ENCODE assay signal across 9 cellular contexts in genomic region chr12:120235369-120236123, GRCh38. TPM values are rescaled to one million over a fixed set of nuclear protein-coding genes. Genes with fewer than 3 reads are reported as not detected.
A peak's percentile ranks its signal among the peaks of the same experiment; 100 is the strongest.
DNase-seq lines count a peak whose midpoint lies in the region; ATAC-seq, FAIRE-seq and TF ChIP-seq lines count a peak whose summit lies in the region.
"Had no signal": no experiment of that assay in that cellular context is flagged by ENCODE, and none has a peak within 500 bp of the region (broad histone marks: within the 10 kb centered on the region; RNA-seq: fewer than 3 reads in every experiment).

No MANE protein-coding gene starts in this region.

- no peaks in the 10 kb centered on the region for H3K27me3 ChIP-seq in NT2/D1 (ENCODE audit: insufficient read depth, insufficient read length)
- H3K27me3 ChIP-seq in H1 (replicated peaks in 1 of 4; ENCODE audit: control insufficient read depth in 3 of 4, extremely low read depth in 1 of 4, insufficient read depth in 3 of 4, low read length in 3 of 4), result no peaks in the 10 kb centered on the region

- H3K27ac Mint-ChIP-seq in CD14-positive monocyte (peak overlapping the region; percentile 91 to 99 (median 97)), nephron (peak overlapping the region; percentile 92 to 95 (median 95))
- H3K27ac Mint-ChIP-seq: activated B cell treated with CpG ODN at 0.5 μM for 24 hours had no signal

- H3K14ac ChIP-seq in H1 (ENCODE audit: insufficient read length), result no peak overlapping the region

- WGBS in H1 (ENCODE audit: extremely low coverage in 1 of 2, insufficient coverage in 1 of 2, insufficient read length in 1 of 2, insufficient replicate concordance in 2 of 2, low coverage in 1 of 2, low lambda C conversion rate in 2 of 2, missing lambda C conversion rate in 1 of 2), 2 experiments, result 88% methylated on average over 15 of the region's 15 CpGs; no CpG with 5 or more reads in 1 of the 2 experiments

- H3K9me3 Mint-ChIP-seq in CD14-positive monocyte (no peaks in the 10 kb centered on the region), nephron (no peaks in the 10 kb centered on the region)
- H3K9me3 Mint-ChIP-seq: activated B cell treated with CpG ODN at 0.5 μM for 24 hours had no signal

- H4K8ac ChIP-seq in H1 (ENCODE audit: extremely low read depth, insufficient read depth, low read length), result no peak overlapping the region

- H2BK20ac ChIP-seq in H1 (ENCODE audit: low read length), result no peak overlapping the region; the same call in 1 of the 2 replicates

- peaks cover 17% of the 10 kb centered on the region for H3K79me1 ChIP-seq in H1 (ENCODE audit: low read depth, low read length)

- no peak for TF ChIP-seq POLR2A in H1 (IDR thresholded peaks at IDR 0.05; ENCODE audit: control extremely low read depth in 1 of 2, low read depth in 2 of 2, low read length in 2 of 2)

- H2BK5ac ChIP-seq in H1 (ENCODE audit: low read depth, low read length), result peak overlapping the region; percentile 71; the same call in 1 of the 2 replicates

- peak overlapping the region; percentile 62 for H3K9ac ChIP-seq in NT2/D1 (ENCODE audit: insufficient read length, low read depth)
- peak overlapping the region in 1 of 4 experiments; percentile 31; a peak in 2 of 7 replicates for H3K9ac ChIP-seq in H1 (replicated peaks in 1 of 4; ENCODE audit: extremely low read depth in 1 of 4, low read depth in 3 of 4, low read length in 3 of 4)

- DNase-seq in CD14-positive monocyte (ENCODE audit: low spot score), result no peak
- DNase-seq in NT2/D1 (ENCODE audit: low read depth, low spot score), result no peak
- no peak for DNase-seq in H1 (ENCODE audit: low read depth in 1 of 2, low spot score in 2 of 2)
- DNase-seq in GM19239 (ENCODE audit: insufficient read length, low spot score), result no peak
- DNase-seq in stimulated activated naive CD4-positive, alpha-beta T cell treated with Interleukin-2 at 50 U/mL for 16 hours (lab: John Stamatoyannopoulos, UW), result no peak
- DNase-seq in SW 1271 (lab: John Stamatoyannopoulos, UW), result no peak
- DNase-seq: activated B cell treated with CpG ODN at 0.5 μM for 24 hours had no signal

- H3K27ac ChIP-seq in H1 (ENCODE audit: low read depth, low read length), result no peak overlapping the region; the same call in 1 of the 2 replicates

- no peak overlapping the region for H3K4me2 ChIP-seq in H1 (ENCODE audit: insufficient read depth in 1 of 2, low read depth in 2 of 2, low read length in 2 of 2)

- H3K4me3 ChIP-seq in NT2/D1 (ENCODE audit: insufficient read length, low read depth) (no peak overlapping the region), H1 (ENCODE audit: extremely low read depth in 1 of 4, insufficient read depth in 2 of 4, low read depth in 3 of 4, low read length in 4 of 4) (no peak overlapping the region)

- H3K56ac ChIP-seq in H1 (replicated peaks; ENCODE audit: insufficient read length, low read depth, low read length), result no peak overlapping the region

- H2AK5ac ChIP-seq in H1 (ENCODE audit: low read depth, low read length), result no peak overlapping the region

- TF ChIP-seq RAD21 in H1 (IDR thresholded peaks at IDR 0.05 in 1 of 2, conservative IDR thresholded peaks at IDR 0.05 in 1 of 2; ENCODE audit: low read depth in 2 of 2, low read length in 2 of 2), result peak; percentile 13 to 34; a peak in 3 of 4 replicates

- no peak for TF ChIP-seq EP300 in H1 (IDR thresholded peaks at IDR 0.05; ENCODE audit: borderline replicate concordance in 1 of 2, low read depth in 2 of 2, low read length in 2 of 2)

- no peak overlapping the region for H2BK120ac ChIP-seq in H1 (replicated peaks; ENCODE audit: low read depth, low read length)

- H3K4me1 ChIP-seq in NT2/D1 (ENCODE audit: insufficient read depth, insufficient read length) (peaks cover 52% of the 10 kb centered on the region), H1 (replicated peaks in 1 of 4; ENCODE audit: control insufficient read depth in 3 of 4, insufficient read depth in 4 of 4, low read length in 3 of 4) (peaks cover 30 to 51% (median 32%) of the 10 kb centered on the region in 4 experiments)

- no peak overlapping the region for H4K91ac ChIP-seq in H1 (replicated peaks; ENCODE audit: insufficient read length, low read length)

- POLR2A ChIA-PET in H1 (lab: Charles Lee; ENCODE audit: partially characterized antibody), result interaction anchor here (67.0 to 88.3 kb wide), 2 partner anchors 7 to 32 kb away, joined by 4270 read pairs; partner anchors contain the start of genes GCN1, PXN, RNU4-1 and RNU4-2

- H4K20me1 ChIP-seq in H1 (replicated peaks in 1 of 2; ENCODE audit: control insufficient read depth in 1 of 2, insufficient read depth in 2 of 2, low read length in 2 of 2), result peaks cover 2 to 16% of the 10 kb centered on the region in 2 experiments

- no peak overlapping the region for H3K4ac ChIP-seq in H1 (replicated peaks; ENCODE audit: insufficient read length, low read depth, low read length)

- H4K5ac ChIP-seq in H1 (ENCODE audit: insufficient read length, low read depth, low read length), result no peak overlapping the region

- H3K79me2 ChIP-seq in H1 (ENCODE audit: control insufficient read depth in 1 of 2, insufficient read depth in 2 of 2, low read length in 2 of 2), result peaks cover 6 to 72% of the 10 kb centered on the region in 2 experiments; a peak in 3 of 4 replicates

- H3K36me3 Mint-ChIP-seq in CD14-positive monocyte, result peaks cover 13 to 36% of the 10 kb centered on the region in 2 donors
- H3K36me3 Mint-ChIP-seq in nephron (ENCODE audit: low read depth), result no peaks in the 10 kb centered on the region

- H3K27me3 Mint-ChIP-seq in CD14-positive monocyte (ENCODE audit: low read depth in 3 of 3), result no peaks in the 10 kb centered on the region
- H3K27me3 Mint-ChIP-seq in nephron (ENCODE audit: low read depth), result no peaks in the 10 kb centered on the region

- H2AFZ ChIP-seq in H1 (ENCODE audit: low read length), result no peak overlapping the region

- intact Hi-C loops in CD14-positive monocyte (cut with micrococcal nuclease), result no loop called here

- H3K36me3 ChIP-seq in NT2/D1 (ENCODE audit: insufficient read depth, insufficient read length, low read length), result peaks cover 22% of the 10 kb centered on the region
- no peaks in the 10 kb centered on the region for H3K36me3 ChIP-seq in H1 (ENCODE audit: control insufficient read depth in 2 of 4, insufficient read depth in 4 of 4, low read length in 3 of 4)

- H3K4me3 Mint-ChIP-seq in CD14-positive monocyte (peak overlapping the region; percentile 37 to 48), nephron (peak overlapping the region; percentile 28 to 60 (median 36))
- H3K4me3 Mint-ChIP-seq: activated B cell treated with CpG ODN at 0.5 μM for 24 hours had no signal

- H3K9me3 ChIP-seq in NT2/D1 (ENCODE audit: insufficient read depth, low read length) (no peaks in the 10 kb centered on the region), H1 (ENCODE audit: insufficient read depth in 2 of 2, low read depth in 1 of 2, low read length in 1 of 2) (no peaks in the 10 kb centered on the region)

- H3K23ac ChIP-seq in H1 (ENCODE audit: insufficient read length), result no peak overlapping the region

- peak overlapping the region; percentile 73 for H2BK15ac ChIP-seq in H1 (ENCODE audit: low read length)

- H2BK12ac ChIP-seq in H1 (ENCODE audit: low read depth, low read length), result peak overlapping the region; percentile 75; the same call in 1 of the 2 replicates

- no peak for ATAC-seq in HG03039 (IDR thresholded peaks at IDR 0.05; ENCODE audit: unreplicated experiment)

- CTCF ChIA-PET in H1 (lab: Charles Lee; ENCODE audit: partially characterized antibody), result interaction anchor here (0.6 to 34.8 kb wide), 25 partner anchors 11 to 634 kb away, joined by 3 to 930 read pairs (median 3); partner anchors contain the start of genes PXN, RPLP0 and SIRT4

- H3K4me1 Mint-ChIP-seq in CD14-positive monocyte, result peaks cover 97% of the 10 kb centered on the region
- peaks cover 79% of the 10 kb centered on the region for H3K4me1 Mint-ChIP-seq in nephron

- H3K18ac ChIP-seq in H1 (ENCODE audit: extremely low read depth, low read length), result peak overlapping the region; percentile 75; the same call in 1 of the 2 replicates

- FAIRE-seq in H1 (lab: Jason Lieb, UNC) (no peak), GM19239 (lab: Jason Lieb, UNC) (no peak)

- TF ChIP-seq CTCF in CD14-positive monocyte (IDR thresholded peaks at IDR 0.05) (no peak), H1 (IDR thresholded peaks at IDR 0.05; ENCODE audit: control extremely low read depth in 1 of 3, insufficient read depth in 1 of 3, low read depth in 1 of 3, low read length in 3 of 3) (peak; percentile 39 to 66 (median 47); a peak in 3 of 4 replicates), nephron (IDR thresholded peaks at IDR 0.05; ENCODE audit: unreplicated experiment in 3 of 3) (peak; percentile 2 to 44 (median 33))

- H3K23me2 ChIP-seq in H1 (ENCODE audit: low read depth, low read length), result no peaks in the 10 kb centered on the region; the same call in 1 of the 2 replicates

RNA-seq across cellular contexts. Expression of gene PXN, which starts 30.0 kb away (rescaled TPM):
- polyA plus RNA-seq in CD14-positive monocyte (10 to 100 TPM; 62.5 to 98.4 TPM), H1 (2011; rRNA removed) (51.0 and 89.2 TPM in 2 replicates)
- 105 and 109 TPM in 2 replicates for total RNA-seq in H1 (2021; fragmentation: NEBNext Ultra II Directional; extraction: Animal tissue kit (Norgen Biotek cat#: 25700))
- 29.0 TPM for polyA plus RNA-seq in H1 (2011; cell fraction: cytosol; rRNA removed)
- polyA plus RNA-seq in H1 (2011; cell fraction: nucleus; rRNA removed), result 80.4 TPM
- 58.2 to 73.1 TPM (median 70.3 TPM) in 4 replicates for polyA plus RNA-seq in H1 (2012, experiment 1 of 2)
- polyA plus RNA-seq in H1 (2012, experiment 2 of 2), result 83.1 TPM
- polyA plus RNA-seq in H1 (2013, experiment 1 of 2), result 88.7 TPM
- polyA plus RNA-seq in H1 (2013, experiment 2 of 2), result 91.0 TPM
- polyA minus RNA-seq in H1 (2011; rRNA and poly(A)+ RNA removed), result 45.0 and 62.0 TPM in 2 replicates
- 30.5 TPM for polyA minus RNA-seq in H1 (2011; cell fraction: cytosol; rRNA and poly(A)+ RNA removed)
- 33.2 TPM for polyA minus RNA-seq in H1 (2011; cell fraction: nucleus; rRNA and poly(A)+ RNA removed)

RNA-seq across cellular contexts. Expression of gene RPLP0, which starts 34.6 kb away (rescaled TPM):
- polyA plus RNA-seq in CD14-positive monocyte (100 to 1,000 TPM; 650 to 651 TPM), H1 (2011; rRNA removed) (8,838 and 10,765 TPM in 2 replicates)
- total RNA-seq in H1 (2021; fragmentation: NEBNext Ultra II Directional; extraction: Animal tissue kit (Norgen Biotek cat#: 25700)), result 2,987 and 3,029 TPM in 2 replicates
- 10,357 TPM for polyA plus RNA-seq in H1 (2011; cell fraction: cytosol; rRNA removed)
- 6,829 TPM for polyA plus RNA-seq in H1 (2011; cell fraction: nucleus; rRNA removed)
- 4,444 to 5,241 TPM (median 4,665 TPM) in 4 replicates for polyA plus RNA-seq in H1 (2012, experiment 1 of 2)
- polyA plus RNA-seq in H1 (2012, experiment 2 of 2), result 7,158 TPM
- 4,021 TPM for polyA plus RNA-seq in H1 (2013, experiment 1 of 2)
- 3,982 TPM for polyA plus RNA-seq in H1 (2013, experiment 2 of 2)
- 5,851 and 5,958 TPM in 2 replicates for polyA minus RNA-seq in H1 (2011; rRNA and poly(A)+ RNA removed)
- 2,113 TPM for polyA minus RNA-seq in H1 (2011; cell fraction: cytosol; rRNA and poly(A)+ RNA removed)
- polyA minus RNA-seq in H1 (2011; cell fraction: nucleus; rRNA and poly(A)+ RNA removed), result 1,976 TPM

RNA-seq across cellular contexts. Expression of gene GCN1, which starts 41.0 kb away (rescaled TPM):
- polyA plus RNA-seq in CD14-positive monocyte (1 to 10 TPM; 5.0 to 8.3 TPM), H1 (2011; rRNA removed) (61.4 and 73.1 TPM in 2 replicates)
- total RNA-seq in H1 (2021; fragmentation: NEBNext Ultra II Directional; extraction: Animal tissue kit (Norgen Biotek cat#: 25700)), result 133 and 137 TPM in 2 replicates
- 61.1 TPM for polyA plus RNA-seq in H1 (2011; cell fraction: cytosol; rRNA removed)
- polyA plus RNA-seq in H1 (2011; cell fraction: nucleus; rRNA removed), result 294 TPM
- polyA plus RNA-seq in H1 (2012, experiment 1 of 2), result 92.9 to 139 TPM (median 109 TPM) in 4 replicates
- 58.3 TPM for polyA plus RNA-seq in H1 (2012, experiment 2 of 2)
- polyA plus RNA-seq in H1 (2013, experiment 1 of 2), result 57.1 TPM
- 47.1 TPM for polyA plus RNA-seq in H1 (2013, experiment 2 of 2)
- 266 and 267 TPM in 2 replicates for polyA minus RNA-seq in H1 (2011; rRNA and poly(A)+ RNA removed)
- 106 TPM for polyA minus RNA-seq in H1 (2011; cell fraction: cytosol; rRNA and poly(A)+ RNA removed)
- polyA minus RNA-seq in H1 (2011; cell fraction: nucleus; rRNA and poly(A)+ RNA removed), result 194 TPM

RNA-seq across cellular contexts. Expression of gene RNU4-2, which starts 56.2 kb away (rescaled TPM):
- polyA plus RNA-seq in CD14-positive monocyte, result 10 to 100 TPM in 1 of 2 donors, not detected in 1; 52.3 TPM
- total RNA-seq in H1 (2021; fragmentation: NEBNext Ultra II Directional; extraction: Animal tissue kit (Norgen Biotek cat#: 25700)), result 1,112 and 1,388 TPM in 2 replicates
- under 0.01 TPM in 2 replicates for polyA plus RNA-seq in H1 (2011; rRNA removed)
- under 0.01 TPM for polyA plus RNA-seq in H1 (2011; cell fraction: cytosol; rRNA removed)
- under 0.01 TPM for polyA plus RNA-seq in H1 (2011; cell fraction: nucleus; rRNA removed)
- 129 to 168 TPM in 2 of 4 replicates, not detected in the others for polyA plus RNA-seq in H1 (2012, experiment 1 of 2)
- not detected for polyA plus RNA-seq in H1 (2012, experiment 2 of 2)
- polyA plus RNA-seq in H1 (2013, experiment 1 of 2), result not detected
- not detected for polyA plus RNA-seq in H1 (2013, experiment 2 of 2)
- 15,221 and 27,096 TPM in 2 replicates for polyA minus RNA-seq in H1 (2011; rRNA and poly(A)+ RNA removed)
- polyA minus RNA-seq in H1 (2011; cell fraction: cytosol; rRNA and poly(A)+ RNA removed), result 41,377 TPM
- under 0.01 TPM for polyA minus RNA-seq in H1 (2011; cell fraction: nucleus; rRNA and poly(A)+ RNA removed)

RNA-seq across cellular contexts. Expression of gene RNU4-1, which starts 57.5 kb away (rescaled TPM):
- not detected for polyA plus RNA-seq in CD14-positive monocyte
- 1,424 and 1,786 TPM in 2 replicates for total RNA-seq in H1 (2021; fragmentation: NEBNext Ultra II Directional; extraction: Animal tissue kit (Norgen Biotek cat#: 25700))
- under 0.01 TPM in 2 replicates for polyA plus RNA-seq in H1 (2011; rRNA removed)
- under 0.01 TPM for polyA plus RNA-seq in H1 (2011; cell fraction: cytosol; rRNA removed)
- polyA plus RNA-seq in H1 (2011; cell fraction: nucleus; rRNA removed), result under 0.01 TPM
- 269 to 479 TPM in 2 of 4 replicates, not detected in the others for polyA plus RNA-seq in H1 (2012, experiment 1 of 2)
- polyA plus RNA-seq in H1 (2012, experiment 2 of 2), result not detected
- polyA plus RNA-seq in H1 (2013, experiment 1 of 2), result not detected
- polyA plus RNA-seq in H1 (2013, experiment 2 of 2), result not detected
- polyA minus RNA-seq in H1 (2011; rRNA and poly(A)+ RNA removed), result 17,972 and 34,273 TPM in 2 replicates
- polyA minus RNA-seq in H1 (2011; cell fraction: cytosol; rRNA and poly(A)+ RNA removed), result 67,273 TPM
- under 0.01 TPM for polyA minus RNA-seq in H1 (2011; cell fraction: nucleus; rRNA and poly(A)+ RNA removed)

Comparison
In these comparisons a context has a peak if more than half of its experiments do, and no peak if none do; other contexts are left out.
1. RNA of gene RPLP0, which starts 34.6 kb away (polyA plus RNA-seq): 3,982 to 10,765 TPM in H1; 650 to 651 TPM in CD14-positive monocyte; every median in the first group is over 4 times any median in the second.